ENCODE assay signal across 8 cellular contexts in the genomic region with DNA sequence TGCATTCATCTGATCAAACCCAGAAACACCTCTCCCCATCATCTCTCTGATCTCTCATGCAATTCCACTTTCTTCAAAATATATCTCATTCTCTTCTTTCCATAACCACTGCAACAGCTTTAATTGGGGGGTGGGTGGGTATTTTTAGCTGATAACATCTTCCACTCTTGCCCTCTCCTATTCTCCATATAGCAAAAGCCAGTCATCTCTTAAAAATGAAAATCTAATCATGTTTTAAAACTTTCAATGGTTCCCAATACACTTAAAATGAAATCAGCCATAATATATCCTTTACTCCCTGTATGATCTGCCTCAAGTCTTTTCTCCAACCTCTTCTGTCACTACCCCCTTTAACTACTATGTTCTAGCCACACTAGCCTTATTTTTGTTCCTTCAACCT.
DNase-seq lines count a peak whose midpoint lies in the region; TF ChIP-seq lines count a peak whose summit lies in the region.

No MANE protein-coding gene starts in this region.

- no peak overlapping the region for H2AFZ ChIP-seq in Loucy (ENCODE audit: low read length)

- DNase-seq in nephron progenitor cell (no peak), NCI-H2227 (lab: John Stamatoyannopoulos, UW; ENCODE audit: unreplicated experiment) (no peak), NCI-H82 (lab: John Stamatoyannopoulos, UW) (no peak), RWPE1 (ENCODE audit: low spot score) (no peak), NCI-H226 (no peak)

- no peaks in the 10 kb centered on the region for H3K9me2 ChIP-seq in Loucy (replicated peaks; ENCODE audit: low read depth, low read length)

- peak overlapping the region; percentile 93 for H3K9ac ChIP-seq in BLaER1
- peak overlapping the region; percentile 92 for H3K9ac ChIP-seq in Loucy (ENCODE audit: low read depth, low read length, poor library complexity, severe bottlenecking)

- POLR2A ChIA-PET in RWPE1 (lab: Yijun Ruan, JAX; ENCODE audit: low non-redundant PET) = no interaction called here

- peak overlapping the region; percentile 89 for H3K4me3 Mint-ChIP-seq in dendritic cell treated with granulocyte-macrophage colony-stimulating factor and Interleukin-4, amounts not matched to agents 40 ng/mL and 50 ng/mL, for 4 days
- H3K4me3 Mint-ChIP-seq in nephron progenitor cell = peak overlapping the region; percentile 100

- TF ChIP-seq CTCF in Loucy (conservative IDR thresholded peaks at IDR 0.05; ENCODE audit: low read length) = no peak
- no peak for TF ChIP-seq CTCF in nephron progenitor cell (IDR thresholded peaks at IDR 0.05)
- no peak for TF ChIP-seq CTCF in RWPE1 (conservative IDR thresholded peaks at IDR 0.05; ENCODE audit: low read depth)

- H3K27ac Mint-ChIP-seq in dendritic cell treated with granulocyte-macrophage colony-stimulating factor and Interleukin-4, amounts not matched to agents 40 ng/mL and 50 ng/mL, for 4 days = peak overlapping the region; percentile 95
- H3K27ac Mint-ChIP-seq in nephron progenitor cell = no peak overlapping the region

- H3K4me2 ChIP-seq in BLaER1 (peak overlapping the region; percentile 95), Loucy (ENCODE audit: low read depth, low read length, poor library complexity, severe bottlenecking) (peak overlapping the region; percentile 99)

- H3K9me3 ChIP-seq in BLaER1 = no peaks in the 10 kb centered on the region
- no peaks in the 10 kb centered on the region for H3K9me3 ChIP-seq in Loucy (ENCODE audit: insufficient read depth, low read depth, low read length)

- H3K27ac ChIP-seq in BLaER1 (peak overlapping the region; percentile 90; the same call in 1 of the 2 replicates), RWPE1 (no peak overlapping the region)

- peak overlapping the region; percentile 88 for H3K4me3 ChIP-seq in BLaER1
- H3K4me3 ChIP-seq in Loucy (ENCODE audit: low read length, poor library complexity, severe bottlenecking) = peak overlapping the region; percentile 98

- H3K27me3 ChIP-seq in BLaER1 (no peaks in the 10 kb centered on the region), Loucy (ENCODE audit: insufficient read depth, low read length, poor library complexity, severe bottlenecking) (no peaks in the 10 kb centered on the region)

- H3K9me3 Mint-ChIP-seq in dendritic cell treated with granulocyte-macrophage colony-stimulating factor and Interleukin-4, amounts not matched to agents 40 ng/mL and 50 ng/mL, for 4 days = no peaks in the 10 kb centered on the region
- no peaks in the 10 kb centered on the region for H3K9me3 Mint-ChIP-seq in nephron progenitor cell

- H3K36me3 ChIP-seq in BLaER1 (peaks cover 37% of the 10 kb centered on the region), Loucy (ENCODE audit: insufficient read depth, low read length) (peaks cover 10% of the 10 kb centered on the region; the same call in 1 of the 2 replicates)

- intact Hi-C loops in dendritic cell treated with granulocyte-macrophage colony-stimulating factor and Interleukin-4, amounts not matched to agents 40 ng/mL and 50 ng/mL, for 4 days (cut with micrococcal nuclease) = loop anchor here (5.0 kb wide), 1 partner anchor 50 kb away; the partner anchor contains the start of gene ANKRD26

- CTCF ChIA-PET in RWPE1 (lab: Yijun Ruan, JAX) = no interaction called here

- H3K4me1 ChIP-seq in BLaER1 (peaks cover 27% of the 10 kb centered on the region), Loucy (ENCODE audit: insufficient read depth, low read length, poor library complexity, severe bottlenecking) (peaks cover 32% of the 10 kb centered on the region)

- H4K20me1 ChIP-seq in BLaER1 (peaks cover 74% of the 10 kb centered on the region), Loucy (ENCODE audit: insufficient read depth, low read length, poor library complexity, severe bottlenecking) (peaks cover 84% of the 10 kb centered on the region)

- H3K4me1 Mint-ChIP-seq in dendritic cell treated with granulocyte-macrophage colony-stimulating factor and Interleukin-4, amounts not matched to agents 40 ng/mL and 50 ng/mL, for 4 days (ENCODE audit: low read depth) = peaks cover 50% of the 10 kb centered on the region
- H3K4me1 Mint-ChIP-seq in nephron progenitor cell = peaks cover 46% of the 10 kb centered on the region

- H3F3A ChIP-seq in Loucy (ENCODE audit: low read depth) = peaks cover 7% of the 10 kb centered on the region

- no peaks in the 10 kb centered on the region for H3K27me3 Mint-ChIP-seq in dendritic cell treated with granulocyte-macrophage colony-stimulating factor and Interleukin-4, amounts not matched to agents 40 ng/mL and 50 ng/mL, for 4 days
- H3K27me3 Mint-ChIP-seq in nephron progenitor cell (ENCODE audit: low read depth, poor library complexity) = peaks cover 3% of the 10 kb centered on the region

- H3K36me3 Mint-ChIP-seq in dendritic cell treated with granulocyte-macrophage colony-stimulating factor and Interleukin-4, amounts not matched to agents 40 ng/mL and 50 ng/mL, for 4 days (ENCODE audit: low read depth) = peaks cover 65% of the 10 kb centered on the region
- H3K36me3 Mint-ChIP-seq in nephron progenitor cell (ENCODE audit: low read depth) = peaks cover 46% of the 10 kb centered on the region

- H3K79me2 ChIP-seq in Loucy (ENCODE audit: insufficient read depth, low read length) = peaks cover 92% of the 10 kb centered on the region
